ENCODE assay signal across 8 cellular contexts in genomic region chr7:45021604-45022296, GRCh38. TPM values are rescaled to one million over a fixed set of nuclear protein-coding genes. Genes with fewer than 3 reads are reported as not detected.
A peak's percentile ranks its signal among the peaks of the same experiment; 100 is the strongest.
DNase-seq lines count a peak whose midpoint lies in the region; ATAC-seq lines count a peak whose summit lies in the region.

No MANE protein-coding gene starts in this region.

- H3K36me3 Mint-ChIP-seq in activated naive CD4-positive, alpha-beta T cell treated with anti-CD3 and anti-CD28 coated beads for 36 hours (ENCODE audit: low read depth), result peaks cover 21% of the 10 kb centered on the region
- H3K36me3 Mint-ChIP-seq in activated naive CD4-positive, alpha-beta T cell treated with anti-CD3 and anti-CD28 coated beads, Interleukin-2, amount 50 U/mL, for 72 hours, result peaks cover 4 to 32% of the 10 kb centered on the region in 2 donors

- H3K9me3 Mint-ChIP-seq in activated naive CD4-positive, alpha-beta T cell treated with anti-CD3 and anti-CD28 coated beads for 36 hours, result peaks cover 6% of the 10 kb centered on the region
- no peaks in the 10 kb centered on the region for H3K9me3 Mint-ChIP-seq in activated naive CD4-positive, alpha-beta T cell treated with anti-CD3 and anti-CD28 coated beads, Interleukin-2, amount 50 U/mL, for 72 hours

- DNase-seq in activated naive CD4-positive, alpha-beta T cell treated with anti-CD3 and anti-CD28 coated beads for 36 hours, result peak; percentile 46
- no peak for DNase-seq in activated naive CD4-positive, alpha-beta T cell (lab: John Stamatoyannopoulos, UW)
- DNase-seq in activated naive CD4-positive, alpha-beta T cell treated with anti-CD3 and anti-CD28 coated beads, Interleukin-2, amount 50 U/mL, for 72 hours (ENCODE audit: low spot score in 2 of 2), result no peak
- DNase-seq in renal cortical epithelial cell (ENCODE audit: low read depth), result peak; percentile 72
- DNase-seq in activated gamma-delta T cell (lab: John Stamatoyannopoulos, UW), result no peak

- H3K4me1 Mint-ChIP-seq in activated naive CD4-positive, alpha-beta T cell treated with anti-CD3 and anti-CD28 coated beads for 36 hours (ENCODE audit: low read depth), result peaks cover 53% of the 10 kb centered on the region

- no peaks in the 10 kb centered on the region for H3K27me3 Mint-ChIP-seq in activated naive CD4-positive, alpha-beta T cell treated with anti-CD3 and anti-CD28 coated beads for 36 hours (ENCODE audit: low read depth)

- CTCF ChIA-PET in activated naive CD4-positive, alpha-beta T cell treated with anti-CD3 and anti-CD28 coated beads for 36 hours (lab: Charles Lee), result interaction anchor here (0.9 to 2.2 kb wide), 5 partner anchors 10 to 23 kb away, joined by 3 to 7 read pairs (median 4); no protein-coding TSS in a partner anchor

- H3K27ac Mint-ChIP-seq in activated naive CD4-positive, alpha-beta T cell treated with anti-CD3 and anti-CD28 coated beads for 36 hours, result peak overlapping the region; percentile 48
- H3K27ac Mint-ChIP-seq in activated naive CD4-positive, alpha-beta T cell treated with anti-CD3 and anti-CD28 coated beads, Interleukin-2, amount 50 U/mL, for 72 hours, result peak overlapping the region; percentile 73 to 80

- intact Hi-C loops in activated naive CD4-positive, alpha-beta T cell treated with anti-CD3 and anti-CD28 coated beads for 36 hours (cut with micrococcal nuclease), result no loop called here

- H3K4me3 Mint-ChIP-seq in activated naive CD4-positive, alpha-beta T cell treated with anti-CD3 and anti-CD28 coated beads for 36 hours, result no peak overlapping the region

- peak; percentile 81 for ATAC-seq in HG03432 (IDR thresholded peaks at IDR 0.05; ENCODE audit: unreplicated experiment)
- peak; percentile 88 to 94 for ATAC-seq in activated naive CD4-positive, alpha-beta T cell treated with anti-CD3 and anti-CD28 coated beads, Interleukin-2, amount 50 U/mL, for 72 hours
- no peak for ATAC-seq in GM18870 (IDR thresholded peaks at IDR 0.05; ENCODE audit: unreplicated experiment)
- no peak for ATAC-seq in HG02623 (IDR thresholded peaks at IDR 0.05; ENCODE audit: unreplicated experiment)

RNA-seq across cellular contexts. Expression of gene CCM2, which starts 21.7 kb away (rescaled TPM):
- 10 to 100 TPM; 87.9 to 88.3 TPM for total RNA-seq in activated naive CD4-positive, alpha-beta T cell treated with anti-CD3 and anti-CD28 coated beads for 36 hours
- 100 to 1,000 TPM in 1 of 2 donors, 10 to 100 TPM in 1; 79.2 to 130 TPM for total RNA-seq in activated naive CD4-positive, alpha-beta T cell treated with anti-CD3 and anti-CD28 coated beads, Interleukin-2, amount 50 U/mL, for 72 hours
- total RNA-seq in renal cortical epithelial cell, result 52.2 and 69.3 TPM in 2 replicates

RNA-seq across cellular contexts. Expression of gene MYO1G, which starts 42.9 kb away (rescaled TPM):
- 100 to 1,000 TPM; 391 to 406 TPM for total RNA-seq in activated naive CD4-positive, alpha-beta T cell treated with anti-CD3 and anti-CD28 coated beads for 36 hours
- 100 to 1,000 TPM; 361 to 532 TPM for total RNA-seq in activated naive CD4-positive, alpha-beta T cell treated with anti-CD3 and anti-CD28 coated beads, Interleukin-2, amount 50 U/mL, for 72 hours
- total RNA-seq in renal cortical epithelial cell, result not detected in 2 replicates

Comparison
In these comparisons a context has a peak if more than half of its experiments do, and no peak if none do; other contexts are left out.
1. DNase-seq: peak in activated naive CD4-positive, alpha-beta T cell treated with anti-CD3 and anti-CD28 coated beads for 36 hours (single experiment) and renal cortical epithelial cell (single experiment); none in activated naive CD4-positive, alpha-beta T cell (0 of 4), activated naive CD4-positive, alpha-beta T cell treated with anti-CD3 and anti-CD28 coated beads, Interleukin-2, amount 50 U/mL, for 72 hours (0 of 2) and activated gamma-delta T cell (single experiment).
2. ATAC-seq: peak in HG03432 (single experiment) and activated naive CD4-positive, alpha-beta T cell treated with anti-CD3 and anti-CD28 coated beads, Interleukin-2, amount 50 U/mL, for 72 hours (2 of 2); none in GM18870 (single experiment) and HG02623 (single experiment).
3. RNA of gene MYO1G, which starts 42.9 kb away (total RNA-seq): 361 to 532 TPM in activated naive CD4-positive, alpha-beta T cell treated with anti-CD3 and anti-CD28 coated beads, Interleukin-2, amount 50 U/mL, for 72 hours and 391 to 406 TPM in activated naive CD4-positive, alpha-beta T cell treated with anti-CD3 and anti-CD28 coated beads for 36 hours; not detected in renal cortical epithelial cell; every median in the first group is over 100 times any median in the second.